8 cellular contexts compared by ENCODE assay signal in the genomic region with DNA sequence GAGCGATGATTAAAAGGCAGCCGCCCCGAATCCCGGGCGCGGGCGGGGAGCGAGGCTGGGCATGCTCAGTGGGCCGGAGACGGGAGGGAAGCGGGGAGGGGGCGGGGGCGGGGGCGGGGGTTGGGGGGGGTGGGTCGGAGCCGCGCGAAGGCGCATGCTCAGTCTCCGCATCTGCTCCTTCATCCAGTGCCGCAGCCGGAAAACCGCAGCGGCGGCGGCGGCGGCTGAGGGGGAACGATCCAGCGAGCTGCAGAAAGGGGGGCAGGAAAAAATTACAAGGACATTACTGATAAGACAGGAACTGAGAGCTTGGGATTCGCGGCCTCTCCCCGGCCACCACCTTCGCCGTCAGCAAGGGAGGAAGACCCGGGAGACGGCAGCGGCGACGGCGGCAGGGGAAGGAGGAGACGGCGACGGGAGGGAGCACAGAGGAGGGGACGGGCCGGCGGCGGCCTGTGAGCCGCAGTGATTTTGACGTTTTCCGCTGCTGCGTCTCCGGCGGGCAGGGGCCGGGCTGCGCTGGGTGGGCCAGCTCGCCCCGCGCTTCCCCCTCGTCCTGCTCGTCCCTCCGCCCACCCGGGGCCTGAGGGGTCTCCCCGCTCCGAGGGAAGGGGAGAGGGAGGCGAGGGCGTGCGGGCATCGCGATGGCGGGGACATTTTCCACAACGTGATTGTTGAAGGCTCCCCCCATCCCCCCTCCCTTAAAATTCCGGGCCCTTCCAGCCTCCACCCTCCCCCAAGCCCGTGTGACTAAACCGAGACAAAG. TPM values are rescaled to one million over a fixed set of nuclear protein-coding genes. Genes with fewer than 3 reads are reported as not detected.
DNase-seq lines count a peak whose midpoint lies in the region; ATAC-seq and TF ChIP-seq lines count a peak whose summit lies in the region.

A gene with protein sequence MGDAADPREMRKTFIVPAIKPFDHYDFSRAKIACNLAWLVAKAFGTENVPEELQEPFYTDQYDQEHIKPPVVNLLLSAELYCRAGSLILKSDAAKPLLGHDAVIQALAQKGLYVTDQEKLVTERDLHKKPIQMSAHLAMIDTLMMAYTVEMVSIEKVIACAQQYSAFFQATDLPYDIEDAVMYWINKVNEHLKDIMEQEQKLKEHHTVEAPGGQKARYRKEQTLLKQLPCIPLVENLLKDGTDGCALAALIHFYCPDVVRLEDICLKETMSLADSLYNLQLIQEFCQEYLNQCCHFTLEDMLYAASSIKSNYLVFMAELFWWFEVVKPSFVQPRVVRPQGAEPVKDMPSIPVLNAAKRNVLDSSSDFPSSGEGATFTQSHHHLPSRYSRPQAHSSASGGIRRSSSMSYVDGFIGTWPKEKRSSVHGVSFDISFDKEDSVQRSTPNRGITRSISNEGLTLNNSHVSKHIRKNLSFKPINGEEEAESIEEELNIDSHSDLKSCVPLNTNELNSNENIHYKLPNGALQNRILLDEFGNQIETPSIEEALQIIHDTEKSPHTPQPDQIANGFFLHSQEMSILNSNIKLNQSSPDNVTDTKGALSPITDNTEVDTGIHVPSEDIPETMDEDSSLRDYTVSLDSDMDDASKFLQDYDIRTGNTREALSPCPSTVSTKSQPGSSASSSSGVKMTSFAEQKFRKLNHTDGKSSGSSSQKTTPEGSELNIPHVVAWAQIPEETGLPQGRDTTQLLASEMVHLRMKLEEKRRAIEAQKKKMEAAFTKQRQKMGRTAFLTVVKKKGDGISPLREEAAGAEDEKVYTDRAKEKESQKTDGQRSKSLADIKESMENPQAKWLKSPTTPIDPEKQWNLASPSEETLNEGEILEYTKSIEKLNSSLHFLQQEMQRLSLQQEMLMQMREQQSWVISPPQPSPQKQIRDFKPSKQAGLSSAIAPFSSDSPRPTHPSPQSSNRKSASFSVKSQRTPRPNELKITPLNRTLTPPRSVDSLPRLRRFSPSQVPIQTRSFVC (N-terminal part only) (plus strand): TSS at position 161 of the 766 bp plus-strand sequence. CDS start 935 bp downstream, outside the sequence.

- POLR2A ChIA-PET in GM10248 (lab: Yijun Ruan, JAX), result interaction anchor here (0.6 kb wide), 1 partner anchor 85 kb away, joined by 3 read pairs; no protein-coding TSS in a partner anchor

- peak; percentile 86 to 93 for TF ChIP-seq POLR2A in sigmoid colon (IDR thresholded peaks at IDR 0.05)

- peak; percentile 50 for ATAC-seq in HG02623 (IDR thresholded peaks at IDR 0.05; ENCODE audit: unreplicated experiment)

- H3K36me3 ChIP-seq in iPS DF 6.9 (ENCODE audit: control insufficient read depth, insufficient read depth, low read length) (no peaks in the 10 kb centered on the region), sigmoid colon (no peaks in the 10 kb centered on the region)

- CTCF ChIA-PET in GM10248 (lab: Yijun Ruan, JAX), result interaction anchor here (1.4 to 2.0 kb wide), 6 partner anchors 12 to 117 kb away, joined by 3 to 11 read pairs (median 4); no protein-coding TSS in a partner anchor

- H3K36me3 Mint-ChIP-seq in brain, result peaks cover 11% of the 10 kb centered on the region

- TF ChIP-seq EP300 in sigmoid colon (IDR thresholded peaks at IDR 0.05), result peak in 1 of 4 donors; percentile 10

- WGBS in iPS DF 6.9 (ENCODE audit: insufficient coverage, insufficient read length), result no CpG with 5 or more reads among the region's 75 CpGs
- 0% methylated on average over 75 of the region's 75 CpGs for WGBS in sigmoid colon, 2 donors

- H3K27me3 ChIP-seq in iPS DF 6.9 (ENCODE audit: control insufficient read depth, insufficient read depth, low read length) (no peaks in the 10 kb centered on the region), sigmoid colon (no peaks in the 10 kb centered on the region)

- peaks cover 36% of the 10 kb centered on the region for H3K4me1 Mint-ChIP-seq in brain

- no peaks in the 10 kb centered on the region for H3K9me3 Mint-ChIP-seq in brain

- H3K27me3 Mint-ChIP-seq in brain, result peaks cover 12% of the 10 kb centered on the region

- peak within 1 kb of the TSS; percentile 90 for H3K4me3 ChIP-seq in iPS DF 6.9 (ENCODE audit: low read length)
- H3K4me3 ChIP-seq in sigmoid colon, result peak within 1 kb of the TSS; percentile 73 to 96 (median 88)

- TF ChIP-seq CTCF in GM10248 (IDR thresholded peaks at IDR 0.05; ENCODE audit: control extremely low read depth, extremely low read depth, low read depth, missing control alignments) (no peak), brain (conservative IDR thresholded peaks at IDR 0.05) (no peak), sigmoid colon (IDR thresholded peaks at IDR 0.05) (no peak)

- H3K27ac Mint-ChIP-seq in brain, result peak within 1 kb of the TSS; percentile 99 to 100 (median 100)

- DNase-seq in GM10248 (ENCODE audit: extremely low spot score) (peak; percentile 82), NCI-H187 (lab: John Stamatoyannopoulos, UW) (peak; percentile 66 to 82), UCSD-AML1 (lab: John Stamatoyannopoulos, UW; ENCODE audit: unreplicated experiment) (peak; percentile 74), iPS DF 6.9 (ENCODE audit: low read depth, low spot score) (peak; percentile 20), sigmoid colon (peak; percentile 97), KG1 (lab: John Stamatoyannopoulos, UW) (no peak)

- H3K4me3 Mint-ChIP-seq in brain, result peak within 1 kb of the TSS; percentile 98 to 100 (median 99)

- intact Hi-C loops in sigmoid colon (cut with DNase I), result loop anchor here (1.0 to 2.0 kb wide), 3 partner anchors 64 to 118 kb away; partner anchors contain the start of gene KIF14

- no peaks in the 10 kb centered on the region for H3K4me1 ChIP-seq in iPS DF 6.9 (ENCODE audit: control insufficient read depth, insufficient read depth, low read length)
- peaks cover 0 to 40% (median 32%) of the 10 kb centered on the region in 4 donors for H3K4me1 ChIP-seq in sigmoid colon

- no peaks in the 10 kb centered on the region for H3K9me3 ChIP-seq in iPS DF 6.9 (ENCODE audit: control insufficient read depth, insufficient read depth, low read length)
- no peaks in the 10 kb centered on the region for H3K9me3 ChIP-seq in sigmoid colon

- no peak within 1 kb of the TSS for H3K27ac ChIP-seq in iPS DF 6.9 (ENCODE audit: low read length)
- H3K27ac ChIP-seq in sigmoid colon, result peak within 1 kb of the TSS; percentile 97 to 100 (median 100)

RNA-seq across cellular contexts. Expression of the gene that starts here (rescaled TPM):
- 10.7 TPM for polyA plus RNA-seq in brain (ENCODE audit: insufficient read depth, low read depth, low replicate concordance)
- total RNA-seq in sigmoid colon, result 10 to 100 TPM; 31.8 to 40.7 (median 38.6) TPM
- 1 to 10 TPM; 1.2 to 3.9 (median 3.6) TPM for polyA plus RNA-seq in sigmoid colon
